In genomic region chr4:53682196-53682595, GRCh38 we compare ENCODE assay signal across 21 cellular contexts.
A peak's percentile ranks its signal among the peaks of the same experiment; 100 is the strongest.
DNase-seq lines count a peak whose midpoint lies in the region; ATAC-seq and TF ChIP-seq lines count a peak whose summit lies in the region.
"Had no signal": no experiment of that assay in that cellular context is flagged by ENCODE, and none has a peak within 500 bp of the region (broad histone marks: within the 10 kb centered on the region; RNA-seq: fewer than 3 reads in every experiment).

No MANE protein-coding gene starts in this region.

- peaks cover 3% of the 10 kb centered on the region for H3K9me3 ChIP-seq in mesenchymal stem cell (ENCODE audit: control insufficient read depth, low read length)
- no peaks in the 10 kb centered on the region for H3K9me3 ChIP-seq in psoas muscle
- H3K9me3 ChIP-seq: prostate gland, uterus had no signal

- no peak overlapping the region for H3K14ac ChIP-seq in mesenchymal stem cell (ENCODE audit: low read length in 2 of 2)

- H2BK120ac ChIP-seq in mesenchymal stem cell (ENCODE audit: low read depth, low read length), result no peak overlapping the region

- peak overlapping the region in 1 of 2 experiments; percentile 84 for H3K4ac ChIP-seq in mesenchymal stem cell (ENCODE audit: low read depth in 1 of 2, low read length in 2 of 2)

- H2BK12ac ChIP-seq in mesenchymal stem cell (ENCODE audit: low read length in 2 of 2), result peak overlapping the region; percentile 87 to 90

- DNase-seq in AG10803 (ENCODE audit: low read depth) (peak; percentile 84), M059J (ENCODE audit: low read depth) (peak; percentile 30), caudate nucleus (lab: John Stamatoyannopoulos, UW) (no peak), mesenchymal stem cell (no peak), NCI-H1694 treated with DMSO at 0.1 percent for 48 hours (lab: John Stamatoyannopoulos, UW) (no peak), psoas muscle (no peak), hypothalamus (lab: John Stamatoyannopoulos, UW) (no peak)
- DNase-seq: activated CD4-positive, alpha-beta memory T cell treated with anti-CD3 and anti-CD28 coated beads for 36 hours; activated naive CD4-positive, alpha-beta T cell treated with anti-CD3 and anti-CD28 coated beads for 36 hours; CD8-positive, alpha-beta T cell; Kasumi-1; left colon; NCI-H1417; NCI-H526; SIG-M5; small intestine; stimulated activated CD4-positive, alpha-beta T cell treated with anti-CD3 and anti-CD28 coated beads, Interleukin-4, amount 100 ng/mL, for 4 hours; uterus had no signal

- H4K91ac ChIP-seq in mesenchymal stem cell (ENCODE audit: low read length), result no peak overlapping the region

- peak overlapping the region; percentile 49 for H3K9ac ChIP-seq in mesenchymal stem cell (ENCODE audit: low read length)

- intact Hi-C loops in psoas muscle (cut with DNase I), result no loop called here

- H3K79me1 ChIP-seq in mesenchymal stem cell (replicated peaks; ENCODE audit: low read length, poor library complexity, severe bottlenecking), result no peaks in the 10 kb centered on the region

- H2BK15ac ChIP-seq in mesenchymal stem cell (ENCODE audit: low read depth, poor library complexity, severe bottlenecking), result no peak overlapping the region

- no peak overlapping the region for H3K4me3 ChIP-seq in AG10803 (ENCODE audit: low read length)
- H3K4me3 ChIP-seq in mesenchymal stem cell (ENCODE audit: insufficient read depth in 1 of 2, low read depth in 1 of 2, low read length in 2 of 2), result peak overlapping the region in 1 of 2 experiments; percentile 0
- H3K4me3 ChIP-seq in psoas muscle, result no peak overlapping the region
- H3K4me3 ChIP-seq: coronary artery, prostate gland, uterus had no signal

- H4K8ac ChIP-seq in mesenchymal stem cell (ENCODE audit: low read length), result no peak overlapping the region

- H3K27ac ChIP-seq in caudate nucleus (ENCODE audit: low read depth, low read length) (peak overlapping the region; percentile 59), mesenchymal stem cell (ENCODE audit: low read length, poor library complexity, severe bottlenecking) (no peak overlapping the region), psoas muscle (no peak overlapping the region)
- H3K27ac ChIP-seq: coronary artery, prostate gland, uterus had no signal

- TF ChIP-seq CTCF in AG10803 (conservative IDR thresholded peaks at IDR 0.05; ENCODE audit: low read length) (no peak), psoas muscle (IDR thresholded peaks at IDR 0.05) (no peak)

- H2BK5ac ChIP-seq in mesenchymal stem cell (ENCODE audit: low read depth, low read length, poor library complexity, severe bottlenecking), result no peak overlapping the region

- no peak overlapping the region for H3K4me2 ChIP-seq in mesenchymal stem cell (ENCODE audit: low read length, poor library complexity, severe bottlenecking)

- ATAC-seq in HG03108 (IDR thresholded peaks at IDR 0.05; ENCODE audit: unreplicated experiment) (no peak), psoas muscle (no peak)
- ATAC-seq: CD8-positive, alpha-beta T cell; left colon had no signal

- H3K27me3 ChIP-seq in mesenchymal stem cell (ENCODE audit: control insufficient read depth in 1 of 2, insufficient read depth in 1 of 2, low read length in 2 of 2) (no peaks in the 10 kb centered on the region), psoas muscle (ENCODE audit: insufficient read depth in 3 of 3, low read length in 2 of 3) (no peaks in the 10 kb centered on the region)
- H3K27me3 ChIP-seq: uterus had no signal

- no peak overlapping the region for H2AFZ ChIP-seq in mesenchymal stem cell (ENCODE audit: low read depth, low read length)

- no peak overlapping the region for H2AK5ac ChIP-seq in mesenchymal stem cell (ENCODE audit: low read length, severe bottlenecking)

- H3K36me3 ChIP-seq in mesenchymal stem cell (ENCODE audit: control insufficient read depth in 1 of 2, insufficient read depth in 2 of 2, low read depth in 1 of 2, low read length in 2 of 2) (no peaks in the 10 kb centered on the region), psoas muscle (ENCODE audit: insufficient read depth in 1 of 2, low read depth in 1 of 2) (no peaks in the 10 kb centered on the region)
- H3K36me3 ChIP-seq: prostate gland, uterus had no signal

- WGBS in mesenchymal stem cell, result 38% methylated on average over 1 of the region's 1 CpG
- 57 to 72% (median 67%) methylated on average over 1 of the region's 1 CpG for WGBS in psoas muscle, 3 donors

- no peak overlapping the region for H3K23ac ChIP-seq in mesenchymal stem cell (ENCODE audit: low read length in 2 of 2)

- no peak overlapping the region for H3K18ac ChIP-seq in mesenchymal stem cell (ENCODE audit: low read depth in 1 of 2, low read length in 2 of 2)

- H3K4me1 ChIP-seq in mesenchymal stem cell (ENCODE audit: control insufficient read depth, insufficient read depth, low read depth, low read length) (peaks cover 3% of the 10 kb centered on the region), psoas muscle (no peaks in the 10 kb centered on the region)
- H3K4me1 ChIP-seq: prostate gland had no signal

Comparison
In these comparisons a context has a peak if more than half of its experiments do, and no peak if none do; other contexts are left out.
1. DNase-seq: peak in AG10803 (single experiment) and M059J (single experiment); none in caudate nucleus (0 of 61), mesenchymal stem cell (single experiment), NCI-H1694 treated with DMSO at 0.1 percent for 48 hours (single experiment), psoas muscle (0 of 2) and hypothalamus (0 of 51).